In genomic region chr10:97400665-97401454, GRCh38 we compare ENCODE assay signal across 8 cellular contexts. TPM values are rescaled to one million over a fixed set of nuclear protein-coding genes. Genes with fewer than 3 reads are reported as not detected.
A peak's percentile ranks its signal among the peaks of the same experiment; 100 is the strongest.
DNase-seq lines count a peak whose midpoint lies in the region; ATAC-seq lines count a peak whose summit lies in the region.

TSS of gene RRP12 (minus strand) at chr10:97401340. CDS start at chr10:97401231, 109 bp downstream.

- no peaks in the 10 kb centered on the region for H3K9me3 ChIP-seq in endocrine pancreas (ENCODE audit: control insufficient read depth, low read length)

- H3K4me3 Mint-ChIP-seq in memory B cell = peak within 1 kb of the TSS; percentile 91

- H3K27ac Mint-ChIP-seq in memory B cell = peak within 1 kb of the TSS; percentile 95

- H3K4me1 ChIP-seq in endocrine pancreas (ENCODE audit: control insufficient read depth, insufficient read depth, low read length) = no peaks in the 10 kb centered on the region

- CTCF ChIA-PET in activated CD8-positive, alpha-beta memory T cell treated with anti-CD3 and anti-CD28 coated beads for 36 hours (lab: Charles Lee) = interaction anchor here (0.5 to 1.6 kb wide), 5 partner anchors 10 to 330 kb away, joined by 3 to 5 read pairs (median 3); no protein-coding TSS in a partner anchor

- H3K9me3 Mint-ChIP-seq in memory B cell = no peaks in the 10 kb centered on the region

- H3K27me3 ChIP-seq in endocrine pancreas (ENCODE audit: control insufficient read depth, insufficient read depth, low read length) = no peaks in the 10 kb centered on the region

- H3K4me1 Mint-ChIP-seq in memory B cell = peaks cover 5% of the 10 kb centered on the region

- POLR2A ChIA-PET in activated CD8-positive, alpha-beta memory T cell treated with anti-CD3 and anti-CD28 coated beads for 36 hours (lab: Charles Lee) = interaction anchor here (0.6 to 2.4 kb wide), 11 partner anchors 11 to 104 kb away, joined by 3 to 20 read pairs (median 4); no protein-coding TSS in a partner anchor

- H3K36me3 Mint-ChIP-seq in memory B cell = peaks cover 6% of the 10 kb centered on the region

- H3K4me3 ChIP-seq in endocrine pancreas (ENCODE audit: control insufficient read depth, insufficient read depth, low read length) = peak within 1 kb of the TSS; percentile 94

- DNase-seq in D341Med (ENCODE audit: low spot score) (peak; percentile 83), HT1080 (ENCODE audit: low read depth) (peak; percentile 97), NOMO-1 (lab: John Stamatoyannopoulos, UW; ENCODE audit: unreplicated experiment in 2 of 2) (peak; percentile 84 to 98), memory B cell (ENCODE audit: low spot score in 2 of 2) (peak; percentile 77 to 87)
- DNase-seq in stimulated activated CD8-positive, alpha-beta memory T cell treated with anti-CD3 and anti-CD28 coated beads, Interleukin-15, amount 100 ng/mL, for 1 hour (ENCODE audit: low read depth) = peak; percentile 56

- ATAC-seq in GM21367 (IDR thresholded peaks at IDR 0.05; ENCODE audit: unreplicated experiment) (peak; percentile 94), memory B cell (ENCODE audit: low read depth) (peak; percentile 93)

- H3K36me3 ChIP-seq in endocrine pancreas (ENCODE audit: control insufficient read depth, insufficient read depth, low read length) = no peaks in the 10 kb centered on the region

- H3K9ac ChIP-seq in endocrine pancreas (ENCODE audit: control insufficient read depth, insufficient read depth, low read length) = peak within 1 kb of the TSS; percentile 98

- H3K27me3 Mint-ChIP-seq in memory B cell = no peaks in the 10 kb centered on the region

RNA-seq across cellular contexts. Expression of gene RRP12, which starts in this region (rescaled TPM):
- total RNA-seq in HT1080 (2014; rRNA removed; shearing (Covaris generic)) = 68.6 and 75.5 TPM in 2 replicates
- polyA plus RNA-seq in HT1080 (2015; cell fraction: cytosol; rRNA removed) = 27.9 and 31.2 TPM in 2 replicates
- polyA plus RNA-seq in HT1080 (2015; cell fraction: nucleus; rRNA removed) = 114 and 115 TPM in 2 replicates
- total RNA-seq in activated CD8-positive, alpha-beta memory T cell treated with anti-CD3 and anti-CD28 coated beads for 36 hours = 100 to 1,000 TPM in 1 of 2 experiments, 10 to 100 TPM in 1; 99.8 to 110 TPM

Comparison
In these comparisons a context has a peak if more than half of its experiments do, and no peak if none do; other contexts are left out.
1. Peak in every context shown above with its lines: DNase-seq, ATAC-seq and H3K4me3 ChIP-seq.